Comparison of ENCODE assay signal across 11 cellular contexts in the genomic region with DNA sequence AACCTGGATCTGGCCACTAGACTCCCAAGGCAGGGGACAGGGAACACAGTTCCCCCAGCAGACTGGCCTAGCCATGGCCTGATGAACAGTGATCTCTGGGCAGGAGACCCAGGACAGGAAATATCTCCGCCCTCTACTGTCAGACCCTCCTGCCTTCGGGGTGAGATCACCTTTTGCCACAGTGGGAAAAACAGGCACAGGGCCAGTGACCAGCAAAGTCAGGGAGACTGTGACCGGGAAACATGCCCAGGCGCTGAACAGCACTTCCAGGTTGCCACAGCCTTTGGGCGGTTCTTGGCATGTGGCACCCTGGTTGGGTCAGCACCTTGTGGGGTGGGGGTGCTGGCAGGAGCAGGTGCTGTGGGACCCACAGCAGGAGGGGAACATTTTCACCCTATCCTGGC. TPM values are rescaled to one million over a fixed set of nuclear protein-coding genes. Genes with fewer than 3 reads are reported as not detected.
DNase-seq lines count a peak whose midpoint lies in the region; ATAC-seq, FAIRE-seq and TF ChIP-seq lines count a peak whose summit lies in the region.
"Had no signal": no experiment of that assay in that cellular context is flagged by ENCODE, and none has a peak within 500 bp of the region (broad histone marks: within the 10 kb centered on the region; RNA-seq: fewer than 3 reads in every experiment).

No MANE protein-coding gene starts in this region.

- no peaks in the 10 kb centered on the region for H3K4me1 ChIP-seq in kidney (ENCODE audit: control insufficient read depth in 1 of 2, insufficient read depth in 1 of 2, low read depth in 1 of 2, low read length in 2 of 2)
- H3K4me1 ChIP-seq in thyroid gland, result peaks cover 4 to 14% of the 10 kb centered on the region in 2 donors

- peaks cover 6% of the 10 kb centered on the region for H3K4me1 Mint-ChIP-seq in activated T-cell treated with anti-CD3 and anti-CD28 coated beads, Interleukin-2, amount 50 U/mL, for 4 hours (ENCODE audit: low read depth)
- peaks cover 16% of the 10 kb centered on the region for H3K4me1 Mint-ChIP-seq in activated T-cell treated with anti-CD3 and anti-CD28 coated beads, Interleukin-2, amount 50 U/mL, for 72 hours (ENCODE audit: low read depth)
- H3K4me1 Mint-ChIP-seq in T-cell, result peaks cover 5 to 19% (median 16%) of the 10 kb centered on the region in 3 donors

- no peaks in the 10 kb centered on the region for H3K9me3 ChIP-seq in kidney (ENCODE audit: control insufficient read depth in 1 of 2, low read length in 2 of 2)
- H3K9me3 ChIP-seq in thyroid gland, result no peaks in the 10 kb centered on the region

- no peak overlapping the region for H3K4me3 ChIP-seq in kidney (ENCODE audit: low read length in 2 of 2)
- no peak overlapping the region for H3K4me3 ChIP-seq in thyroid gland (replicated peaks in 1 of 3)

- FAIRE-seq in kidney (lab: Jason Lieb, UNC), result no peak
- FAIRE-seq: endothelial cell of umbilical vein had no signal

- TF ChIP-seq POLR2A in thyroid gland (IDR thresholded peaks at IDR 0.05), result no peak

- peaks cover 37% of the 10 kb centered on the region for H3K27me3 Mint-ChIP-seq in activated T-cell treated with anti-CD3 and anti-CD28 coated beads, Interleukin-2, amount 50 U/mL, for 4 hours (ENCODE audit: low read depth)
- H3K27me3 Mint-ChIP-seq in activated T-cell treated with anti-CD3 and anti-CD28 coated beads, Interleukin-2, amount 50 U/mL, for 72 hours (ENCODE audit: low read depth), result peaks cover 24% of the 10 kb centered on the region
- H3K27me3 Mint-ChIP-seq in T-cell, result peaks cover 30 to 42% of the 10 kb centered on the region in 2 donors

- CTCF ChIA-PET in T-cell (lab: Charles Lee), result no interaction called here

- no peak for ATAC-seq in activated T-cell treated with anti-CD3 and anti-CD28 coated beads, Interleukin-2, amount 50 U/mL, for 4 hours
- ATAC-seq in activated T-cell treated with anti-CD3 and anti-CD28 coated beads, Interleukin-2, amount 50 U/mL, for 72 hours (replicated peaks in 1 of 2), result no peak
- ATAC-seq in T-cell (replicated peaks in 1 of 4) (no peak), HG02571 (IDR thresholded peaks at IDR 0.05; ENCODE audit: unreplicated experiment) (no peak)
- ATAC-seq: stimulated activated effector memory CD8-positive, alpha-beta T cell treated with anti-CD3 and anti-CD28 coated beads, Interleukin-12 subunit alpha, Interleukin-12 subunit beta, amount 100 ng/mL, for 72 hours had no signal

- H3K9me3 Mint-ChIP-seq in activated T-cell treated with anti-CD3 and anti-CD28 coated beads, Interleukin-2, amount 50 U/mL, for 4 hours, result no peaks in the 10 kb centered on the region
- no peaks in the 10 kb centered on the region for H3K9me3 Mint-ChIP-seq in activated T-cell treated with anti-CD3 and anti-CD28 coated beads, Interleukin-2, amount 50 U/mL, for 72 hours
- no peaks in the 10 kb centered on the region for H3K9me3 Mint-ChIP-seq in T-cell
- H3K9me3 Mint-ChIP-seq: stimulated activated effector memory CD8-positive, alpha-beta T cell treated with anti-CD3 and anti-CD28 coated beads, Interleukin-12 subunit alpha, Interleukin-12 subunit beta, amount 100 ng/mL, for 72 hours had no signal

- no peaks in the 10 kb centered on the region for H3K27me3 ChIP-seq in thyroid gland

- peak overlapping the region; percentile 47 for H3K4me3 Mint-ChIP-seq in activated T-cell treated with anti-CD3 and anti-CD28 coated beads, Interleukin-2, amount 50 U/mL, for 4 hours
- H3K4me3 Mint-ChIP-seq in activated T-cell treated with anti-CD3 and anti-CD28 coated beads, Interleukin-2, amount 50 U/mL, for 72 hours, result no peak overlapping the region
- H3K4me3 Mint-ChIP-seq in T-cell, result peak overlapping the region; percentile 44 to 63 (median 60)
- H3K4me3 Mint-ChIP-seq: stimulated activated effector memory CD8-positive, alpha-beta T cell treated with anti-CD3 and anti-CD28 coated beads, Interleukin-12 subunit alpha, Interleukin-12 subunit beta, amount 100 ng/mL, for 72 hours had no signal

- H3K27ac ChIP-seq in kidney (ENCODE audit: low read depth in 2 of 2, low read length in 2 of 2) (no peak overlapping the region), thyroid gland (no peak overlapping the region)

- POLR2A ChIA-PET in T-cell (lab: Charles Lee), result no interaction called here

- no peaks in the 10 kb centered on the region for H3K36me3 Mint-ChIP-seq in activated T-cell treated with anti-CD3 and anti-CD28 coated beads, Interleukin-2, amount 50 U/mL, for 4 hours (ENCODE audit: insufficient read depth)
- H3K36me3 Mint-ChIP-seq in activated T-cell treated with anti-CD3 and anti-CD28 coated beads, Interleukin-2, amount 50 U/mL, for 72 hours (ENCODE audit: insufficient read depth in 2 of 2), result peaks cover 2% of the 10 kb centered on the region in 2 donors
- H3K36me3 Mint-ChIP-seq in T-cell, result peaks cover 3% of the 10 kb centered on the region

- no peak overlapping the region for H3K27ac Mint-ChIP-seq in activated T-cell treated with anti-CD3 and anti-CD28 coated beads, Interleukin-2, amount 50 U/mL, for 72 hours
- H3K27ac Mint-ChIP-seq in T-cell, result no peak overlapping the region
- H3K27ac Mint-ChIP-seq: stimulated activated effector memory CD8-positive, alpha-beta T cell treated with anti-CD3 and anti-CD28 coated beads, Interleukin-12 subunit alpha, Interleukin-12 subunit beta, amount 100 ng/mL, for 72 hours; T-helper 2 cell treated with Interferon-gamma antibody and Interleukin-4, amounts not matched to agents 5 μg/mL and 100 μg/mL, for 36 hours had no signal

- no peak overlapping the region for H3K9ac ChIP-seq in kidney (ENCODE audit: low read length in 2 of 2)

- TF ChIP-seq CTCF in kidney (IDR thresholded peaks at IDR 0.05; ENCODE audit: borderline replicate concordance, extremely low read depth, insufficient read depth) (no peak), thyroid gland (IDR thresholded peaks at IDR 0.05) (no peak)

- DNase-seq in activated T-cell treated with anti-CD3 and anti-CD28 coated beads, Interleukin-2, amount 50 U/mL, for 4 hours, result no peak
- no peak for DNase-seq in activated T-cell treated with anti-CD3 and anti-CD28 coated beads, Interleukin-2, amount 50 U/mL, for 72 hours
- no peak for DNase-seq in T-cell
- peak; percentile 83 for DNase-seq in kidney
- peak; percentile 50 for DNase-seq in thyroid gland
- DNase-seq in HPDE6-E6E7 (ENCODE audit: extremely low spot score), result no peak
- no peak for DNase-seq in NCI-H748 (lab: John Stamatoyannopoulos, UW; ENCODE audit: unreplicated experiment)

- H3K36me3 ChIP-seq in kidney (ENCODE audit: control insufficient read depth in 1 of 2, insufficient read depth in 2 of 2, low read length in 2 of 2) (no peaks in the 10 kb centered on the region), thyroid gland (no peaks in the 10 kb centered on the region)

- 68 to 75% methylated on average over 2 to 5 of the region's 5 CpGs for WGBS in thyroid gland, 2 donors

- intact Hi-C loops in kidney (cut with DNase I) (no loop called here), thyroid gland (cut with DNase I) (no loop called here)

RNA-seq across cellular contexts. Expression of gene ZNF669, which starts 8.9 kb away (rescaled TPM):
- total RNA-seq in activated T-cell treated with anti-CD3 and anti-CD28 coated beads, Interleukin-2, amount 50 U/mL, for 4 hours, result 1 to 10 TPM; 8.2 to 9.9 (median 9.8) TPM
- 10 to 100 TPM in 1 of 2 donors, 1 to 10 TPM in 1; 8.3 to 10.5 TPM for total RNA-seq in activated T-cell treated with anti-CD3 and anti-CD28 coated beads, Interleukin-2, amount 50 U/mL, for 72 hours
- total RNA-seq in T-cell, result 10 to 100 TPM; 11.0 to 13.7 (median 12.8) TPM
- 7.8 TPM for total RNA-seq in kidney
- 4.2 TPM for polyA plus RNA-seq in kidney (ENCODE audit: insufficient read depth, low read depth, low replicate concordance)
- 10 to 100 TPM in 3 of 4 donors, 1 to 10 TPM in 1; 9.8 to 13.0 (median 10.3) TPM for total RNA-seq in thyroid gland

RNA-seq across cellular contexts. Expression of gene ZNF670, which starts 34.5 kb away (rescaled TPM):
- 1 to 10 TPM; 2.8 to 3.5 (median 2.8) TPM for total RNA-seq in activated T-cell treated with anti-CD3 and anti-CD28 coated beads, Interleukin-2, amount 50 U/mL, for 4 hours
- total RNA-seq in activated T-cell treated with anti-CD3 and anti-CD28 coated beads, Interleukin-2, amount 50 U/mL, for 72 hours, result 1 to 10 TPM; 4.2 to 4.6 TPM
- total RNA-seq in T-cell (1 to 10 TPM in 3 of 5 donors, under 1 TPM in 2; 0.78 to 2.5 (median 1.7) TPM), kidney (2.9 TPM), thyroid gland (1 to 10 TPM; 3.5 to 7.4 (median 4.4) TPM)
- 2.0 TPM for polyA plus RNA-seq in kidney (ENCODE audit: insufficient read depth, low read depth, low replicate concordance)

RNA-seq across cellular contexts. Expression of gene ZNF124, which starts 58.7 kb away (rescaled TPM):
- 10 to 100 TPM; 16.6 to 19.6 (median 17.0) TPM for total RNA-seq in activated T-cell treated with anti-CD3 and anti-CD28 coated beads, Interleukin-2, amount 50 U/mL, for 4 hours
- 10 to 100 TPM; 12.9 to 13.0 TPM for total RNA-seq in activated T-cell treated with anti-CD3 and anti-CD28 coated beads, Interleukin-2, amount 50 U/mL, for 72 hours
- 10 to 100 TPM; 17.0 to 22.1 (median 18.3) TPM for total RNA-seq in T-cell
- 45.7 TPM for total RNA-seq in kidney
- 2.5 TPM for polyA plus RNA-seq in kidney (ENCODE audit: insufficient read depth, low read depth, low replicate concordance)
- 10 to 100 TPM; 47.6 to 75.0 (median 62.4) TPM for total RNA-seq in thyroid gland

Comparison
In these comparisons a context has a peak if more than half of its experiments do, and no peak if none do; other contexts are left out.
1. H3K4me3 Mint-ChIP-seq: peak in activated T-cell treated with anti-CD3 and anti-CD28 coated beads, Interleukin-2, amount 50 U/mL, for 4 hours (single experiment) and T-cell (3 of 3); none in activated T-cell treated with anti-CD3 and anti-CD28 coated beads, Interleukin-2, amount 50 U/mL, for 72 hours (0 of 2).
2. DNase-seq: peak in kidney (single experiment) and thyroid gland (2 of 2); none in activated T-cell treated with anti-CD3 and anti-CD28 coated beads, Interleukin-2, amount 50 U/mL, for 4 hours (single experiment), activated T-cell treated with anti-CD3 and anti-CD28 coated beads, Interleukin-2, amount 50 U/mL, for 72 hours (0 of 2), T-cell (0 of 34), HPDE6-E6E7 (single experiment) and NCI-H748 (single experiment).